ENCODE assay signal across 16 cellular contexts in the genomic region with DNA sequence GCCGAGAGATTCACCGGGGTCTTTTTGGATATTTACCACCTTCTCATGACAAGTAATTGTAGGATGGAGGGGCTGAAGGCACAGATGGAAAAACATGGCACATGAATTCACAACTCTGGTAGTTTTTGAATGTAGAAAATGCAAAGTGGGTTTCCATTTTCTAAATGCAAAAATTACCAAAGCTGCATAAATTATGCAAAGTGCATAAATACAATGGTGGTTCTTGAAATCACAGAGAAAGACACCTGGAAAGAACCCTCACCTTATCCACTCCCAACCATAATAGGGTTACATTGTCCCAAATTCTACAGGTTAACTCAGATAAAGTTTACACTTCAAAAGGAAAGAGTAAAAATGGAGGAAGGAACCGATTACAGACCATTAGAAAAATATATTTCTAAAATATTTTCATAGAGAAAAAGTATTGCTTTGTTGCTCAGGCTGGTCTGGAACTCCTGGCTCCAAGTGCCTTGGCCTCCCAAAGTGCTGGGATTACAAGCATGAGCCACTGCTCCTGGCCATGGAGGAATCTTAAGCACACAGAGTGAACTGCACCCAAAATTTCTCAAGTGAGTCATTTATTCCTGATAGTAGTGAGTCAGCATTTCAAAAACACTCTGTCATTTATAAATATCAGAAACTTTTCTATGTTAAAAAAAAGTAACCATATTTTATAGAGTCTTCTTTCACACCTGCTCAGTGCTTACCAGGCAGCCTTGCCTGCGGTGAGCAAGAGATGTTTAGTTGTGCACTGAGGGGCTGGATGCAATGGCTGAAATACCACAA.
A peak's percentile ranks its signal among the peaks of the same experiment; 100 is the strongest.
DNase-seq lines count a peak whose midpoint lies in the region; ATAC-seq and TF ChIP-seq lines count a peak whose summit lies in the region.
"Had no signal": no experiment of that assay in that cellular context is flagged by ENCODE, and none has a peak within 500 bp of the region (broad histone marks: within the 10 kb centered on the region; RNA-seq: fewer than 3 reads in every experiment).

No MANE protein-coding gene starts in this region.

- H2BK5ac ChIP-seq in mesendoderm (ENCODE audit: low read length), result no peak overlapping the region

- DNase-seq in AG10803 (ENCODE audit: low read depth), result peak; percentile 92
- peak; percentile 82 for DNase-seq in M059J (ENCODE audit: low read depth)
- peak; percentile 82 to 94 for DNase-seq in cardiac fibroblast (ENCODE audit: low read depth in 2 of 2)
- DNase-seq in mesendoderm, result no peak
- DNase-seq in NCI-H510A treated with DMSO at 0.1 percent for 48 hours (lab: John Stamatoyannopoulos, UW), result no peak
- DNase-seq in DMS 273 treated with DMSO at 0.1 percent for 48 hours (lab: John Stamatoyannopoulos, UW), result no peak
- DNase-seq in NAMALWA (ENCODE audit: low spot score), result no peak
- DNase-seq: activated CD4-positive, alpha-beta memory T cell treated with anti-CD3 and anti-CD28 coated beads for 36 hours; activated gamma-delta T cell; NCI-H1105 treated with DMSO at 0.1 percent for 48 hours; NCI-H748 treated with DMSO at 0.1 percent for 48 hours; psoas muscle had no signal

- no peaks in the 10 kb centered on the region for H3K27me3 ChIP-seq in mesendoderm (ENCODE audit: insufficient read depth, low read length, poor library complexity)
- H3K27me3 ChIP-seq: hepatocyte, suprapubic skin had no signal

- H3K4me1 ChIP-seq in mesendoderm (ENCODE audit: control insufficient read depth, low read depth, low read length), result no peaks in the 10 kb centered on the region
- H3K4me1 ChIP-seq: psoas muscle had no signal

- H3K27ac ChIP-seq in mesendoderm (ENCODE audit: low read depth, low read length), result no peak overlapping the region
- H3K27ac ChIP-seq: psoas muscle, suprapubic skin had no signal

- H3K4me3 ChIP-seq in AG10803 (ENCODE audit: low read length), result no peak overlapping the region
- no peak overlapping the region for H3K4me3 ChIP-seq in cardiac fibroblast (replicated peaks in 1 of 2; ENCODE audit: low read depth in 2 of 2, low read length in 2 of 2)
- H3K4me3 ChIP-seq in mesendoderm (ENCODE audit: low read length), result no peak overlapping the region
- H3K4me3 ChIP-seq: GM12878, hepatocyte, psoas muscle, suprapubic skin had no signal

- H3K56ac ChIP-seq in mesendoderm (ENCODE audit: low read length), result no peak overlapping the region

- no peak overlapping the region for H2AK5ac ChIP-seq in mesendoderm (ENCODE audit: low read length)

- H3K23ac ChIP-seq in mesendoderm (ENCODE audit: low read length), result no peak overlapping the region

- TF ChIP-seq CTCF in AG10803 (conservative IDR thresholded peaks at IDR 0.05; ENCODE audit: low read length) (no peak), cardiac fibroblast (IDR thresholded peaks at IDR 0.05; ENCODE audit: low read depth, low read length) (no peak)

- H4K8ac ChIP-seq in mesendoderm (ENCODE audit: low read depth, low read length), result no peak overlapping the region

- no peak overlapping the region for H4K5ac ChIP-seq in mesendoderm (ENCODE audit: low read length)

- no peak overlapping the region for H3K4ac ChIP-seq in mesendoderm (ENCODE audit: low read depth, low read length)

- H3K79me1 ChIP-seq in mesendoderm (ENCODE audit: low read length), result no peaks in the 10 kb centered on the region

- no peaks in the 10 kb centered on the region for H3K36me3 ChIP-seq in mesendoderm (ENCODE audit: control insufficient read depth, insufficient read depth, low read length)
- H3K36me3 ChIP-seq: suprapubic skin had no signal

- H3K18ac ChIP-seq in mesendoderm (ENCODE audit: low read length), result no peak overlapping the region

- WGBS in mesendoderm (ENCODE audit: extremely low coverage, insufficient coverage, low lambda C conversion rate), result no CpG with 5 or more reads among the region's 4 CpGs

- no peak overlapping the region for H3K9ac ChIP-seq in mesendoderm (ENCODE audit: low read length)

- H3K79me2 ChIP-seq in mesendoderm (ENCODE audit: control insufficient read depth, insufficient read depth, low read length), result no peaks in the 10 kb centered on the region
- H3K79me2 ChIP-seq: hepatocyte had no signal

- H2BK120ac ChIP-seq in mesendoderm (ENCODE audit: low read depth, low read length), result no peak overlapping the region

- H2BK15ac ChIP-seq in mesendoderm (replicated peaks; ENCODE audit: low read depth), result peak overlapping the region; percentile 74

- no peak for ATAC-seq in HG03196 (IDR thresholded peaks at IDR 0.05; ENCODE audit: unreplicated experiment)
- ATAC-seq: GM12878, psoas muscle had no signal

- H3K4me2 ChIP-seq in mesendoderm (ENCODE audit: low read length), result no peak overlapping the region
- H3K4me2 ChIP-seq: hepatocyte had no signal

Comparison
In these comparisons a context has a peak if more than half of its experiments do, and no peak if none do; other contexts are left out.
1. DNase-seq: peak in AG10803 (single experiment), M059J (single experiment) and cardiac fibroblast (2 of 2); none in mesendoderm (single experiment), NCI-H510A treated with DMSO at 0.1 percent for 48 hours (single experiment), DMS 273 treated with DMSO at 0.1 percent for 48 hours (single experiment) and NAMALWA (single experiment).